Comparison of ENCODE assay signal across 29 cellular contexts in the genomic region with DNA sequence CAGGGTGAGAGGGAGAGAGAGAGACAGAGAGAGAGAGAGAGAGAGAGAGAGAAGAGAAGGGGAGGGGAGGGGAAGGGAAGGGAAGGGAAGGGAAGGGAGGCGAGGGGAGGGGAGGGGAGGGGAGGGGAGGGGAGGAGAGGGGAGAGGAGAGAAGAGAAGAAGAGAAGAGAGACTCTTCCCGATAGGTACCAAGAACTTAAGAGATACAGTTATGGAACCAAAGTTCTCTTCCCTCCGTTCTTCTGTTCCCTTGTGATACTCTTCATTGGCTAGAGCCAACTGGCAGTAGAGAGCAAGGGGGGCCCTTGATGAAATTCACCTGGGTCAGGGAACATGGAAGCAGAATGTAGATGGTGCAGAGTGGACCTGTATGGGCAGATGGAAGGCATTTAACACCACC.
"Had no signal": no experiment of that assay in that cellular context is flagged by ENCODE, and none has a peak within 500 bp of the region (broad histone marks: within the 10 kb centered on the region; RNA-seq: fewer than 3 reads in every experiment).

No MANE protein-coding gene starts in this region.

- H3K4me3 Mint-ChIP-seq: dendritic cell treated with granulocyte-macrophage colony-stimulating factor and Interleukin-4, amounts not matched to agents 40 ng/mL and 50 ng/mL, for 4 days; effector memory CD8-positive, alpha-beta T cell; endodermal cell had no signal

- H3K27ac ChIP-seq: colonic mucosa, coronary artery, dorsolateral prefrontal cortex, epithelial cell of prostate, esophagus muscularis mucosa, esophagus squamous epithelium, foreskin keratinocyte, gastrocnemius medialis, gastroesophageal sphincter, heart left ventricle, heart right ventricle had no signal

- H3K4me1 ChIP-seq: colonic mucosa, esophagus muscularis mucosa, esophagus squamous epithelium, foreskin keratinocyte, gastrocnemius medialis, gastroesophageal sphincter, heart left ventricle, heart right ventricle had no signal

- H3K9me3 Mint-ChIP-seq: endodermal cell had no signal

- H3K36me3 ChIP-seq: colonic mucosa, esophagus muscularis mucosa, esophagus squamous epithelium, gastrocnemius medialis, gastroesophageal sphincter, heart right ventricle had no signal

- H3K9me3 ChIP-seq: colonic mucosa, esophagus muscularis mucosa, esophagus squamous epithelium, gastrocnemius medialis, gastroesophageal sphincter, heart left ventricle, heart right ventricle had no signal

- H3K27me3 Mint-ChIP-seq: dendritic cell treated with granulocyte-macrophage colony-stimulating factor and Interleukin-4, amounts not matched to agents 40 ng/mL and 50 ng/mL, for 4 days; effector memory CD8-positive, alpha-beta T cell had no signal

- ATAC-seq: effector memory CD8-positive, alpha-beta T cell; esophagus mucosa; foreskin keratinocyte; gastrocnemius medialis; gastroesophageal sphincter; heart left ventricle; heart right ventricle had no signal

- FAIRE-seq: colon, endometrium, endothelial cell of umbilical vein, frontal cortex had no signal

- H3K27me3 ChIP-seq: colonic mucosa, dorsolateral prefrontal cortex, esophagus muscularis mucosa, esophagus squamous epithelium, foreskin keratinocyte, gastrocnemius medialis, gastroesophageal sphincter, heart left ventricle, heart right ventricle had no signal

- H3K27ac Mint-ChIP-seq: dendritic cell treated with granulocyte-macrophage colony-stimulating factor and Interleukin-4, amounts not matched to agents 40 ng/mL and 50 ng/mL, for 4 days; effector memory CD8-positive, alpha-beta T cell; endodermal cell had no signal

- DNase-seq: colonic mucosa; cortex of kidney; dermis blood vessel endothelial cell; dorsolateral prefrontal cortex; effector CD4-positive, alpha-beta T cell; effector CD8-positive, alpha-beta T cell; effector memory CD4-positive, alpha-beta T cell; effector memory CD8-positive, alpha-beta T cell; endodermal cell; erythroblast; esophagus squamous epithelium; foreskin fibroblast; foreskin keratinocyte; foreskin melanocyte; gastrocnemius medialis; glutamatergic neuron; head of caudate nucleus; heart left ventricle; heart right ventricle had no signal

- H3K4me3 ChIP-seq: colonic mucosa, coronary artery, dorsolateral prefrontal cortex, esophagus muscularis mucosa, esophagus squamous epithelium, gastrocnemius medialis, gastroesophageal sphincter, heart left ventricle, heart right ventricle had no signal
